ENCODE assay signal across 24 cellular contexts in the genomic region with DNA sequence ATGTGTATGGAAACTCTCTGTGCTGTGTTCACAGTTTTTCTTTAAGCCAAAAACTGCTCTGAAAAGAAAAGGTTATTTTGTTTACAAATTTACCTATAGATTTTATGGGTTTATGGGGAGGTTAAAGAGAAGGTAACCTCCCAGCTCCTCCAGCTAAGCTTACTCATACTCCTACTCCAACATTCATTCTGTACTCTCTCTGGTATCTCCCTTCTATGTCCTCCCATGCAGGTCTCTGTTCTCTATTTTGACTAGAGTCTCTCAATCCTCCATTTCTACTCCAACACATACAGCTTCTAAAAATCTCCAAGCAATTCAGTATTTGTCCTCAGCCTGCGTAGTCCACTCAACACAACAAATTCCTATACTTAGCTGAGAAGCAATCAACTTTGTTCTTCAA. TPM values are rescaled to one million over a fixed set of nuclear protein-coding genes. Genes with fewer than 3 reads are reported as not detected.
DNase-seq lines count a peak whose midpoint lies in the region; ATAC-seq and TF ChIP-seq lines count a peak whose summit lies in the region.
"Had no signal": no experiment of that assay in that cellular context is flagged by ENCODE, and none has a peak within 500 bp of the region (broad histone marks: within the 10 kb centered on the region; RNA-seq: fewer than 3 reads in every experiment).

No MANE protein-coding gene starts in this region.

- H3K36me3 ChIP-seq in mammary epithelial cell (ENCODE audit: insufficient read depth, low read length), result no peaks in the 10 kb centered on the region
- H3K36me3 ChIP-seq: lower lobe of right lung, upper lobe of right lung had no signal

- CTCF ChIA-PET in mammary epithelial cell (lab: Charles Lee; ENCODE audit: low non-redundant PET), result no interaction called here

- H3K27me3 ChIP-seq in mammary epithelial cell (ENCODE audit: insufficient read depth, low read length), result no peaks in the 10 kb centered on the region
- H3K27me3 ChIP-seq: body of pancreas, upper lobe of right lung had no signal

- no peaks in the 10 kb centered on the region for H4K20me1 ChIP-seq in mammary epithelial cell (ENCODE audit: insufficient read depth, low read length)

- H3K4me1 ChIP-seq in mammary epithelial cell (ENCODE audit: insufficient read depth, low read length), result peaks cover 10% of the 10 kb centered on the region
- H3K4me1 ChIP-seq: body of pancreas had no signal

- dilution Hi-C loops in mammary epithelial cell (cut with HindIII; ENCODE audit: low sequenced_read_pairs), result no loop called here

- in situ Hi-C loops in mammary epithelial cell (cut with MboI; ENCODE audit: low sequenced_read_pairs in 2 of 2), result no loop called here

- DNase-seq in mammary epithelial cell (no peak), HT-29 (ENCODE audit: low spot score) (no peak)
- no peak for DNase-seq in activated CD8-positive, alpha-beta memory T cell treated with anti-CD3 and anti-CD28 coated beads for 24 hours
- DNase-seq: ACHN; activated CD4-positive, CD25-positive, alpha-beta regulatory T cell; activated naive CD4-positive, alpha-beta T cell treated with anti-CD3 and anti-CD28 coated beads, Interleukin-2, amount 10 ng/mL, durations not matched to agents 7 days and 5 days; body of pancreas; CD8-positive, alpha-beta T cell; cortex of kidney; lower lobe of right lung; naive thymus-derived CD8-positive, alpha-beta T cell; NCI-H2171 treated with DMSO at 0.1 percent for 48 hours; posterior cingulate gyrus; stimulated activated naive CD4-positive, alpha-beta T cell treated with Interleukin-2 at 50 U/mL for 16 hours; T-cell; upper lobe of right lung had no signal

- H3K4me3 ChIP-seq in mammary epithelial cell (replicated peaks in 1 of 3; ENCODE audit: insufficient read depth in 1 of 3, low read depth in 2 of 3, low read length in 3 of 3), result no peak overlapping the region
- H3K4me3 ChIP-seq: body of pancreas, lower lobe of right lung, smooth muscle cell, upper lobe of right lung had no signal

- H3K4me2 ChIP-seq in mammary epithelial cell (ENCODE audit: insufficient read depth, low read depth, low read length), result no peak overlapping the region
- H3K4me2 ChIP-seq: smooth muscle cell had no signal

- BruUV-seq in mammary epithelial cell (replicated peaks; lab: Mats Ljungman, UMichigan), result no TSS peak

- no peaks in the 10 kb centered on the region for H3K9me3 ChIP-seq in mammary epithelial cell (replicated peaks; ENCODE audit: insufficient read depth, low read length)
- H3K9me3 ChIP-seq: body of pancreas, lower lobe of right lung, upper lobe of right lung had no signal

- 91% methylated on average over 1 of the region's 1 CpG for WGBS in mammary epithelial cell (ENCODE audit: low coverage, missing lambda C conversion rate)

- no peak overlapping the region for H3K9ac ChIP-seq in mammary epithelial cell (ENCODE audit: insufficient read depth, low read length)

- ATAC-seq in GM18498 (IDR thresholded peaks at IDR 0.05; ENCODE audit: unreplicated experiment), result peak; percentile 76
- ATAC-seq in GM19395 (IDR thresholded peaks at IDR 0.05; ENCODE audit: unreplicated experiment), result peak; percentile 74
- peak; percentile 89 for ATAC-seq in HG02759 (IDR thresholded peaks at IDR 0.05; ENCODE audit: unreplicated experiment)
- ATAC-seq in HG03520 (IDR thresholded peaks at IDR 0.05; ENCODE audit: unreplicated experiment), result peak; percentile 92
- no peak for ATAC-seq in HG03571 (IDR thresholded peaks at IDR 0.05; ENCODE audit: unreplicated experiment)
- ATAC-seq: body of pancreas; CD8-positive, alpha-beta T cell; HCT116; lower lobe of right lung; naive thymus-derived CD8-positive, alpha-beta T cell; T-cell; upper lobe of right lung had no signal

- no peak overlapping the region for H3K27ac ChIP-seq in mammary epithelial cell (ENCODE audit: insufficient read depth, low read depth, low read length)
- H3K27ac ChIP-seq: body of pancreas, epithelial cell of prostate, lower lobe of right lung, upper lobe of right lung had no signal

- TF ChIP-seq CTCF in mammary epithelial cell (conservative IDR thresholded peaks at IDR 0.05 in 1 of 2, IDR thresholded peaks at IDR 0.05 in 1 of 2; ENCODE audit: extremely low read depth in 1 of 2, insufficient read depth in 1 of 2, low read depth in 1 of 2, low read length in 2 of 2), result no peak

- H3K79me2 ChIP-seq in mammary epithelial cell (ENCODE audit: insufficient read depth, low read length), result no peaks in the 10 kb centered on the region

- intact Hi-C loops in mammary epithelial cell (cut with micrococcal nuclease), result no loop called here

- H2AFZ ChIP-seq in mammary epithelial cell (ENCODE audit: low read depth, low read length), result no peak overlapping the region

RNA-seq across cellular contexts. Expression of a gene that starts 46.6 kb away (rescaled TPM):
- total RNA-seq in mammary epithelial cell, result 10 to 100 TPM; 35.7 to 93.2 TPM
- polyA plus RNA-seq in mammary epithelial cell, result 12.8 TPM
- 29.2 TPM for polyA minus RNA-seq in mammary epithelial cell
- total RNA-seq in HT-29 (2014; rRNA removed; shearing (Covaris generic)), result 29.9 and 32.1 TPM in 2 replicates
